9 cellular contexts compared by ENCODE assay signal in the genomic region with DNA sequence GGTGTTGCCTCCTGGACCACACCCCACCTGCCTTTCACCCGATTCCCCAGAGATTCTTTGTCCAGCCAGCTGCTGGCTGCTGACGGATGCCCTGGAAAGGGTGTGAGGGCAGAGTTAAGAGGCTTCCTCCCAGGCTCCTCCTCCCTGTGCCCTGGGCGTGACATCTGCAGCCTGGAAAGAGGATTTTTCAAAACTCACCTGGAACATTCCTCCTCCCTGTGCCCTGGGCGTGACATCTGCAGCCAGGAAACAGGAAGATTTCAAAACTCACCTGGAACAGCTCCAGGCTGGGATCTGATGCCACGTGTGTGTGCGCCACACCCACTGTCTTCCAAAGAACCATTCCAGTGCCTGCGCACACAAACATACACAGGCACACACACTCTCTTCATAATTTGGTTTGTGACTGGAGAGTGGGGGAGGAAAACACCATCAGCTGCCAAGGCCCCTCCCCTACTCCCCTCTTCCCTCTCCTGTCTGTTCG. TPM values are rescaled to one million over a fixed set of nuclear protein-coding genes. Genes with fewer than 3 reads are reported as not detected.
DNase-seq lines count a peak whose midpoint lies in the region; ATAC-seq and TF ChIP-seq lines count a peak whose summit lies in the region.
"Had no signal": no experiment of that assay in that cellular context is flagged by ENCODE, and none has a peak within 500 bp of the region (broad histone marks: within the 10 kb centered on the region; RNA-seq: fewer than 3 reads in every experiment).

No MANE protein-coding gene starts in this region.

- H3K27ac Mint-ChIP-seq in CD14-positive monocyte (peak overlapping the region in 5 of 7 donors; percentile 15 to 87 (median 74)), nephron (peak overlapping the region; percentile 30 to 41 (median 34))
- peak overlapping the region; percentile 54 for H3K27ac Mint-ChIP-seq in dendritic cell treated with granulocyte-macrophage colony-stimulating factor and Interleukin-4, amounts not matched to agents 40 ng/mL and 50 ng/mL, for 4 days
- H3K27ac Mint-ChIP-seq: activated naive CD8-positive, alpha-beta T cell had no signal

- H3K9me3 Mint-ChIP-seq in CD14-positive monocyte (peaks cover 0 to 1% (median 0%) of the 10 kb centered on the region in 7 donors), nephron (no peaks in the 10 kb centered on the region)
- H3K9me3 Mint-ChIP-seq in dendritic cell treated with granulocyte-macrophage colony-stimulating factor and Interleukin-4, amounts not matched to agents 40 ng/mL and 50 ng/mL, for 4 days = no peaks in the 10 kb centered on the region

- H3K36me3 Mint-ChIP-seq in CD14-positive monocyte (peaks cover 29 to 32% of the 10 kb centered on the region in 2 donors), nephron (ENCODE audit: low read depth) (peaks cover 40% of the 10 kb centered on the region)
- peaks cover 86% of the 10 kb centered on the region for H3K36me3 Mint-ChIP-seq in dendritic cell treated with granulocyte-macrophage colony-stimulating factor and Interleukin-4, amounts not matched to agents 40 ng/mL and 50 ng/mL, for 4 days (ENCODE audit: low read depth)
- H3K36me3 Mint-ChIP-seq: activated naive CD8-positive, alpha-beta T cell had no signal

- H3K4me3 Mint-ChIP-seq in CD14-positive monocyte (no peak overlapping the region), nephron (peak overlapping the region in 2 of 3 experiments; percentile 6 to 52)
- H3K4me3 Mint-ChIP-seq in dendritic cell treated with granulocyte-macrophage colony-stimulating factor and Interleukin-4, amounts not matched to agents 40 ng/mL and 50 ng/mL, for 4 days = no peak overlapping the region
- H3K4me3 Mint-ChIP-seq: activated naive CD8-positive, alpha-beta T cell had no signal

- peaks cover 0 to 1% (median 0%) of the 10 kb centered on the region in 3 donors for H3K27me3 Mint-ChIP-seq in CD14-positive monocyte (ENCODE audit: low read depth in 3 of 3)
- H3K27me3 Mint-ChIP-seq in dendritic cell treated with granulocyte-macrophage colony-stimulating factor and Interleukin-4, amounts not matched to agents 40 ng/mL and 50 ng/mL, for 4 days = no peaks in the 10 kb centered on the region
- peaks cover 12% of the 10 kb centered on the region for H3K27me3 Mint-ChIP-seq in nephron (ENCODE audit: low read depth)
- H3K27me3 Mint-ChIP-seq: activated naive CD8-positive, alpha-beta T cell had no signal

- ATAC-seq in GM18519 (IDR thresholded peaks at IDR 0.05; ENCODE audit: low FRiP score, unreplicated experiment) = no peak

- DNase-seq in CD14-positive monocyte (ENCODE audit: low spot score) (no peak), NCI-H1417 treated with DMSO at 0.1 percent for 48 hours (lab: John Stamatoyannopoulos, UW) (peak; percentile 9), MV-4-11 (lab: John Stamatoyannopoulos, UW) (no peak), EL (no peak)
- DNase-seq in activated CD4-positive, alpha-beta T cell treated with anti-CD3 and anti-CD28 coated beads for 1 hour = no peak

- TF ChIP-seq CTCF in CD14-positive monocyte (IDR thresholded peaks at IDR 0.05) (no peak), nephron (IDR thresholded peaks at IDR 0.05; ENCODE audit: unreplicated experiment in 3 of 3) (no peak)

- H3K4me1 Mint-ChIP-seq in CD14-positive monocyte = peaks cover 44% of the 10 kb centered on the region
- peaks cover 61% of the 10 kb centered on the region for H3K4me1 Mint-ChIP-seq in dendritic cell treated with granulocyte-macrophage colony-stimulating factor and Interleukin-4, amounts not matched to agents 40 ng/mL and 50 ng/mL, for 4 days (ENCODE audit: low read depth)
- H3K4me1 Mint-ChIP-seq in nephron = peaks cover 44% of the 10 kb centered on the region

- intact Hi-C loops in CD14-positive monocyte (cut with micrococcal nuclease) = no loop called here
- intact Hi-C loops in dendritic cell treated with granulocyte-macrophage colony-stimulating factor and Interleukin-4, amounts not matched to agents 40 ng/mL and 50 ng/mL, for 4 days (cut with micrococcal nuclease) = no loop called here

RNA-seq across cellular contexts. Expression of gene MARVELD1, which starts 5.2 kb away (rescaled TPM):
- 1 to 10 TPM; 3.7 to 9.2 TPM for polyA plus RNA-seq in CD14-positive monocyte

RNA-seq across cellular contexts. Expression of gene ZFYVE27, which starts 18.2 kb away (rescaled TPM):
- 1 to 10 TPM; 6.2 to 9.7 TPM for polyA plus RNA-seq in CD14-positive monocyte

RNA-seq across cellular contexts. Expression of gene AVPI1, which starts 31.7 kb away (rescaled TPM):
- 1 to 10 TPM; 2.0 to 2.9 TPM for polyA plus RNA-seq in CD14-positive monocyte

RNA-seq across cellular contexts. Expression of gene SFRP5, which starts 53.1 kb away (rescaled TPM):
- not detected for polyA plus RNA-seq in CD14-positive monocyte

Comparison
In these comparisons a context has a peak if more than half of its experiments do, and no peak if none do; other contexts are left out.
1. H3K4me3 Mint-ChIP-seq: peak in nephron (2 of 3); none in CD14-positive monocyte (0 of 2) and dendritic cell treated with granulocyte-macrophage colony-stimulating factor and Interleukin-4, amounts not matched to agents 40 ng/mL and 50 ng/mL, for 4 days (single experiment).
2. Peak in every context shown above with its lines, with median percentiles within 50 percentile points of each other: H3K27ac Mint-ChIP-seq.